Comparison of ENCODE assay signal across 14 cellular contexts in the genomic region with DNA sequence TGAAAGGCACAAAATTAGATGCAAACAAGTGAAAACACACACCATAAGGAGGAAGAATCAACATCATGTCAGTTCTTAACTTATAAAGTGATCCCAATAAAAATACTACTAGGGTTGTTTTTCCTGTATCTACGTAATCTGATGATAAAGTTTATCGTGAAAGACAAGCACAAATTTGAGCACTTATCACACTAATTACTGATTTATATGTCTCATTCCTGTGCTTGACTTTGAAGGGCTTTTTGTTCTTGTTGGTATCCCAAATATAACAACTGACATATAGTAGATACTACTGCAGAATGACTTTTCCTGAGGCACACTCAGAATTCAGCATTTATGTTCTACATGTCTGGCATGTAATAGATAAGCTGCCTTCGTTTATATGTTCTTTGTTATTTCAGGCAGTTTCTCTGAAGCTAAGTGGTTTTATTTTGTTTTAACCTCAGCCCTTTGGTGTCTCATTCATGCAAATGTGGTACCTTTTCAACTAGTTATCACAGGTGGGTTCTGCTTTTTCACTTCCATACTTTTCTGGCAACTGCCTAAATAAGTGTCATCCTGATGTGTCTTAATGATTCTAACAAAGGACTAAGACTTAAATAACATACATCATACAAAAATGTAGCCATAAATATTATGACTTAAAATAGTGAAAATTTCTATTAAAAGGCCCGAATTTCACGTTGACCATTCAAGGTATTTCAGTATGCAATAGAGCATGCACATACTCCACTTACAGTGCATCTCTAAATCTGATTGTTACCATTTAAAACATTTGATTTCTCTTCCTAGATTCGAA.
A peak's percentile ranks its signal among the peaks of the same experiment; 100 is the strongest.
DNase-seq lines count a peak whose midpoint lies in the region; ATAC-seq, FAIRE-seq and TF ChIP-seq lines count a peak whose summit lies in the region.
"Had no signal": no experiment of that assay in that cellular context is flagged by ENCODE, and none has a peak within 500 bp of the region (broad histone marks: within the 10 kb centered on the region; RNA-seq: fewer than 3 reads in every experiment).

No MANE protein-coding gene starts in this region.

- H3K27me3 Mint-ChIP-seq in activated naive CD4-positive, alpha-beta T cell treated with anti-CD3 and anti-CD28 coated beads, Interleukin-2, amount 10 ng/mL, durations not matched to agents 7 days and 5 days, result no peaks in the 10 kb centered on the region
- H3K27me3 Mint-ChIP-seq in IgD-negative memory B cell (peaks cover 2% of the 10 kb centered on the region), Calu3 (ENCODE audit: unreplicated experiment) (no peaks in the 10 kb centered on the region)

- H3K36me3 Mint-ChIP-seq in activated naive CD4-positive, alpha-beta T cell treated with anti-CD3 and anti-CD28 coated beads, Interleukin-2, amount 10 ng/mL, durations not matched to agents 7 days and 5 days, result peaks cover 68% of the 10 kb centered on the region
- H3K36me3 Mint-ChIP-seq in IgD-negative memory B cell (peaks cover 7% of the 10 kb centered on the region), Calu3 (ENCODE audit: insufficient read depth, unreplicated experiment) (no peaks in the 10 kb centered on the region)

- peaks cover 19 to 24% of the 10 kb centered on the region in 2 experiments for H3K4me1 ChIP-seq in neutrophil (ENCODE audit: control insufficient read depth in 1 of 2, insufficient read depth in 1 of 2, low read depth in 1 of 2, low read length in 1 of 2)
- no peaks in the 10 kb centered on the region for H3K4me1 ChIP-seq in small intestine (ENCODE audit: control insufficient read depth in 2 of 2, insufficient read depth in 1 of 2, low read depth in 1 of 2, low read length in 1 of 2)
- no peaks in the 10 kb centered on the region for H3K4me1 ChIP-seq in aorta (ENCODE audit: control insufficient read depth in 1 of 2, insufficient read depth in 2 of 2, low read length in 2 of 2)

- no peaks in the 10 kb centered on the region for H3K9me3 ChIP-seq in neutrophil
- H3K9me3 ChIP-seq in small intestine (ENCODE audit: control insufficient read depth, low read depth), result no peaks in the 10 kb centered on the region
- H3K9me3 ChIP-seq in aorta (ENCODE audit: control insufficient read depth, low read length), result no peaks in the 10 kb centered on the region

- H3K27ac Mint-ChIP-seq in activated naive CD4-positive, alpha-beta T cell treated with anti-CD3 and anti-CD28 coated beads, Interleukin-2, amount 10 ng/mL, durations not matched to agents 7 days and 5 days, result peak overlapping the region; percentile 64
- H3K27ac Mint-ChIP-seq in IgD-negative memory B cell, result peak overlapping the region; percentile 49 to 87 (median 57)
- H3K27ac Mint-ChIP-seq in Calu3 (ENCODE audit: unreplicated experiment), result no peak overlapping the region

- DNase-seq in activated naive CD4-positive, alpha-beta T cell treated with anti-CD3 and anti-CD28 coated beads, Interleukin-2, amount 10 ng/mL, durations not matched to agents 7 days and 5 days, result no peak
- no peak for DNase-seq in activated naive CD4-positive, alpha-beta T cell treated with anti-CD3 and anti-CD28 coated beads, Interleukin-2, amount 50 U/mL, for 16 hours
- DNase-seq in Calu3 (no peak), small intestine (no peak), aorta (no peak)
- DNase-seq: amniotic stem cell; effector CD8-positive, alpha-beta T cell; NCI-H524 treated with DMSO at 0.1 percent for 48 hours; SIG-M5; stimulated activated CD4-positive, alpha-beta T cell treated with anti-CD3 and anti-CD28 coated beads, Interleukin-1b, Interleukin-23, amount 100 ng/mL, for 48 hours had no signal

- no peaks in the 10 kb centered on the region for H3K27me3 ChIP-seq in neutrophil
- H3K27me3 ChIP-seq in small intestine (ENCODE audit: control insufficient read depth in 2 of 2, insufficient read depth in 2 of 2, low read length in 2 of 2), result no peaks in the 10 kb centered on the region
- no peaks in the 10 kb centered on the region for H3K27me3 ChIP-seq in aorta (ENCODE audit: control insufficient read depth in 1 of 2, insufficient read depth in 2 of 2, low read length in 1 of 2)

- ATAC-seq in HG02642 (IDR thresholded peaks at IDR 0.05; ENCODE audit: poor library complexity, unreplicated experiment) (peak; percentile 69), aorta (ENCODE audit: low FRiP score) (no peak)

- no TSS peak for BruUV-seq in Calu3 (replicated peaks; lab: Mats Ljungman, UMichigan)

- no peak overlapping the region for H3K4me3 Mint-ChIP-seq in activated naive CD4-positive, alpha-beta T cell treated with anti-CD3 and anti-CD28 coated beads, Interleukin-2, amount 10 ng/mL, durations not matched to agents 7 days and 5 days
- H3K4me3 Mint-ChIP-seq in IgD-negative memory B cell, result peak overlapping the region; percentile 34 to 80 (median 60)
- no peak overlapping the region for H3K4me3 Mint-ChIP-seq in Calu3 (ENCODE audit: low read depth, unreplicated experiment)

- peaks cover 7% of the 10 kb centered on the region for H3K9me3 Mint-ChIP-seq in activated naive CD4-positive, alpha-beta T cell treated with anti-CD3 and anti-CD28 coated beads, Interleukin-2, amount 10 ng/mL, durations not matched to agents 7 days and 5 days
- peaks cover 0 to 2% (median 0%) of the 10 kb centered on the region in 3 donors for H3K9me3 Mint-ChIP-seq in IgD-negative memory B cell
- H3K9me3 Mint-ChIP-seq in Calu3 (ENCODE audit: low read depth, unreplicated experiment), result no peaks in the 10 kb centered on the region

- H3K36me3 ChIP-seq in neutrophil, result no peaks in the 10 kb centered on the region
- no peaks in the 10 kb centered on the region for H3K36me3 ChIP-seq in small intestine (ENCODE audit: control insufficient read depth in 2 of 2, insufficient read depth in 2 of 2, low read length in 2 of 2)
- H3K36me3 ChIP-seq in aorta (ENCODE audit: control insufficient read depth in 1 of 2, insufficient read depth in 2 of 2, low read length in 1 of 2), result no peaks in the 10 kb centered on the region

- H3K4me3 ChIP-seq in neutrophil (ENCODE audit: low read depth in 1 of 2, low read length in 1 of 2) (peak overlapping the region in 1 of 2 experiments; percentile 32), small intestine (ENCODE audit: low read depth in 1 of 2, low read length in 2 of 2) (no peak overlapping the region), aorta (ENCODE audit: low read length in 2 of 2) (no peak overlapping the region)
- H3K4me3 ChIP-seq: lung had no signal

- H3K4me1 Mint-ChIP-seq in activated naive CD4-positive, alpha-beta T cell treated with anti-CD3 and anti-CD28 coated beads, Interleukin-2, amount 10 ng/mL, durations not matched to agents 7 days and 5 days, result peaks cover 36% of the 10 kb centered on the region
- peaks cover 29 to 41% (median 32%) of the 10 kb centered on the region in 3 donors for H3K4me1 Mint-ChIP-seq in IgD-negative memory B cell
- no peaks in the 10 kb centered on the region for H3K4me1 Mint-ChIP-seq in Calu3 (ENCODE audit: low read depth, unreplicated experiment)

- intact Hi-C loops in Calu3 (cut with micrococcal nuclease; ENCODE audit: unreplicated experiment), result no loop called here
- intact Hi-C loops in aorta (cut with DNase I), result no loop called here

- no peak for FAIRE-seq in small intestine (lab: Jason Lieb, UNC)

- CTCF ChIA-PET in activated naive CD4-positive, alpha-beta T cell treated with anti-CD3 and anti-CD28 coated beads, Interleukin-2, amount 10 ng/mL, durations not matched to agents 7 days and 5 days (lab: Charles Lee), result interaction anchor here (0.5 kb wide), 1 partner anchor 167 kb away, joined by 3 read pairs; no protein-coding TSS in a partner anchor
- CTCF ChIA-PET in Calu3 (lab: Charles Lee), result no interaction called here

- peak overlapping the region; percentile 82 for H3K27ac ChIP-seq in neutrophil
- no peak overlapping the region for H3K27ac ChIP-seq in small intestine (ENCODE audit: low read depth in 1 of 2, low read length in 1 of 2)
- no peak overlapping the region for H3K27ac ChIP-seq in aorta (ENCODE audit: low read depth in 1 of 2, low read length in 2 of 2)

- 53 to 65% (median 59%) methylated on average over 6 of the region's 6 CpGs for WGBS in small intestine, 3 donors
- 58 to 64% methylated on average over 6 of the region's 6 CpGs for WGBS in aorta, 2 donors

- TF ChIP-seq CTCF in neutrophil (IDR thresholded peaks at IDR 0.05) (no peak), Calu3 (IDR thresholded peaks at IDR 0.05; ENCODE audit: unreplicated experiment) (no peak)

Comparison
In these comparisons a context has a peak if more than half of its experiments do, and no peak if none do; other contexts are left out.
1. H3K4me3 Mint-ChIP-seq: peak in IgD-negative memory B cell (4 of 4); none in activated naive CD4-positive, alpha-beta T cell treated with anti-CD3 and anti-CD28 coated beads, Interleukin-2, amount 10 ng/mL, durations not matched to agents 7 days and 5 days (single experiment) and Calu3 (single experiment).